Comparison of ENCODE assay signal across 10 cellular contexts in genomic region chr3:192831111-192831644, GRCh38.
DNase-seq lines count a peak whose midpoint lies in the region; ATAC-seq and TF ChIP-seq lines count a peak whose summit lies in the region.
"Had no signal": no experiment of that assay in that cellular context is flagged by ENCODE, and none has a peak within 500 bp of the region (broad histone marks: within the 10 kb centered on the region; RNA-seq: fewer than 3 reads in every experiment).

No MANE protein-coding gene starts in this region.

- H3K36me3 ChIP-seq in PC-3 (ENCODE audit: low read depth, low read length) = 0 out of 2 replicates have a peak, but pooled peaks cover 2% of the 10 kb centered on the region

- DNase-seq in EH (ENCODE audit: low read depth) (peak; percentile 95), PC-3 (peak; percentile 56), foreskin fibroblast (peak; percentile 74 to 76), DMS79 (lab: John Stamatoyannopoulos, UW) (no peak), NCI-H187 (lab: John Stamatoyannopoulos, UW) (no peak), NCI-H2227 treated with DMSO at 0.1 percent for 48 hours (lab: John Stamatoyannopoulos, UW) (no peak), iPS-NIHi11 (ENCODE audit: low spot score) (no peak)
- DNase-seq: NCI-H1048 had no signal

- BruUV-seq in PC-3 (replicated peaks; lab: Mats Ljungman, UMichigan) = no TSS peak

- H3K4me1 ChIP-seq in PC-3 (ENCODE audit: insufficient read depth, low read length) = peaks cover 51% of the 10 kb centered on the region

- ATAC-seq in GM21390 (IDR thresholded peaks at IDR 0.05; ENCODE audit: unreplicated experiment) (peak; percentile 47), PC-3 (no peak)

- no peaks in the 10 kb centered on the region for H3F3A ChIP-seq in PC-3 (ENCODE audit: low read length, unreplicated experiment)

- no peak overlapping the region for H3K9ac ChIP-seq in PC-3 (ENCODE audit: low read length)

- H3K27me3 ChIP-seq in PC-3 (ENCODE audit: low read length) = no peaks in the 10 kb centered on the region

- H3K4me3 ChIP-seq in PC-3 (ENCODE audit: low read length) = no peak overlapping the region
- no peak overlapping the region for H3K4me3 ChIP-seq in foreskin fibroblast (ENCODE audit: low read depth in 1 of 2, low read length in 2 of 2)
- H3K4me3 ChIP-seq: skin epidermis had no signal

- peaks cover 8% of the 10 kb centered on the region; the same call in 1 of the 2 replicates for H4K20me1 ChIP-seq in PC-3 (ENCODE audit: low read length)

- intact Hi-C loops in PC-3 (cut with micrococcal nuclease) = no loop called here

- H3K9me2 ChIP-seq in PC-3 (replicated peaks; ENCODE audit: low read length) = no peaks in the 10 kb centered on the region

- no peaks in the 10 kb centered on the region for H3K9me3 ChIP-seq in PC-3 (ENCODE audit: low read length)

- H2AFZ ChIP-seq in PC-3 (ENCODE audit: low read length) = no peak overlapping the region

- H3K79me2 ChIP-seq in PC-3 (ENCODE audit: low read length) = peaks cover 87% of the 10 kb centered on the region

- no peak for TF ChIP-seq CTCF in PC-3 (conservative IDR thresholded peaks at IDR 0.05; ENCODE audit: low read depth, low read length)
- no peak for TF ChIP-seq CTCF in foreskin fibroblast (IDR thresholded peaks at IDR 0.05; ENCODE audit: low read depth, low read length)

- CTCF ChIA-PET in PC-3 (lab: Charles Lee) = no interaction called here

- no peak overlapping the region for H3K4me2 ChIP-seq in PC-3 (ENCODE audit: low read length)

- H3K27ac ChIP-seq in PC-3 (ENCODE audit: low read length) = peak overlapping the region; percentile 48

- POLR2A ChIA-PET in PC-3 (lab: Charles Lee; ENCODE audit: unreplicated experiment) = no interaction called here

Comparison
In these comparisons a context has a peak if more than half of its experiments do, and no peak if none do; other contexts are left out.
1. DNase-seq: peak in EH (single experiment), PC-3 (single experiment) and foreskin fibroblast (2 of 2); none in DMS79 (single experiment), NCI-H187 (0 of 2), NCI-H2227 treated with DMSO at 0.1 percent for 48 hours (single experiment) and iPS-NIHi11 (single experiment).